Comparison of ENCODE assay signal across 9 cellular contexts in genomic region chr1:157044326-157044725, GRCh38. TPM values are rescaled to one million over a fixed set of nuclear protein-coding genes. Genes with fewer than 3 reads are reported as not detected.
DNase-seq lines count a peak whose midpoint lies in the region; ATAC-seq, FAIRE-seq and TF ChIP-seq lines count a peak whose summit lies in the region.
"Had no signal": no experiment of that assay in that cellular context is flagged by ENCODE, and none has a peak within 500 bp of the region (broad histone marks: within the 10 kb centered on the region; RNA-seq: fewer than 3 reads in every experiment).

No MANE protein-coding gene starts in this region.

- no peaks in the 10 kb centered on the region for H4K20me1 ChIP-seq in endothelial cell of umbilical vein (replicated peaks; ENCODE audit: control insufficient read depth, extremely low read depth, insufficient read depth, low read length)
- H4K20me1 ChIP-seq in OCI-LY7 (ENCODE audit: insufficient read depth, low read length), result no peaks in the 10 kb centered on the region

- CTCF ChIA-PET in endothelial cell of umbilical vein (lab: Charles Lee) (interaction anchor here (0.8 to 1.6 kb wide), 4 partner anchors 9 to 46 kb away, joined by 3 to 8 read pairs (median 5); no protein-coding TSS in a partner anchor), OCI-LY7 (lab: Charles Lee; ENCODE audit: unreplicated experiment) (no interaction called here)

- peaks cover 69% of the 10 kb centered on the region for H3K4me1 Mint-ChIP-seq in neural crest cell

- H3K9me3 ChIP-seq in MG63 (no peaks in the 10 kb centered on the region), endothelial cell of umbilical vein (replicated peaks; ENCODE audit: control insufficient read depth, insufficient read depth, low read length) (no peaks in the 10 kb centered on the region), OCI-LY7 (ENCODE audit: low read length) (no peaks in the 10 kb centered on the region), pancreas (no peaks in the 10 kb centered on the region)

- H3K36me3 Mint-ChIP-seq in neural crest cell (ENCODE audit: low read depth), result no peaks in the 10 kb centered on the region

- H3K9ac ChIP-seq in endothelial cell of umbilical vein (replicated peaks; ENCODE audit: extremely low read depth, insufficient read depth, low read length), result peak overlapping the region; percentile 97

- no peaks in the 10 kb centered on the region for H3K9me3 Mint-ChIP-seq in neural crest cell

- no peak overlapping the region for H2AFZ ChIP-seq in endothelial cell of umbilical vein (ENCODE audit: low read depth, low read length)
- no peak overlapping the region for H2AFZ ChIP-seq in OCI-LY7 (ENCODE audit: low read length)

- H3K4me3 Mint-ChIP-seq in neural crest cell, result peak overlapping the region; percentile 92

- TF ChIP-seq POLR2A in endothelial cell of umbilical vein (IDR thresholded peaks at IDR 0.05; ENCODE audit: low read depth, low read length), result no peak

- H3K36me3 ChIP-seq in MG63 (no peaks in the 10 kb centered on the region; the same call in 1 of the 2 replicates), endothelial cell of umbilical vein (ENCODE audit: control insufficient read depth in 2 of 2, extremely low read depth in 1 of 2, insufficient read depth in 2 of 2, low read length in 2 of 2) (no peaks in the 10 kb centered on the region), OCI-LY7 (ENCODE audit: insufficient read depth, low read length) (no peaks in the 10 kb centered on the region), pancreas (no peaks in the 10 kb centered on the region)

- H3K4me1 ChIP-seq in endothelial cell of umbilical vein (ENCODE audit: control insufficient read depth, extremely low read depth, insufficient read depth, low read length) (peaks cover 35% of the 10 kb centered on the region), OCI-LY7 (ENCODE audit: insufficient read depth, low read length, poor library complexity, severe bottlenecking) (no peaks in the 10 kb centered on the region), pancreas (peaks cover 22 to 31% (median 31%) of the 10 kb centered on the region in 3 donors)

- DNase-seq in AG09309 (ENCODE audit: low read depth) (no peak), MG63 (no peak), endothelial cell of umbilical vein (ENCODE audit: low read depth, low spot score) (no peak), neural crest cell (ENCODE audit: low read depth, low spot score) (no peak), OCI-LY7 (ENCODE audit: low spot score) (no peak), pancreas (no peak), GM03348 (ENCODE audit: low spot score) (no peak), SHP77 (lab: John Stamatoyannopoulos, UW) (no peak)

- H3K9me1 ChIP-seq in endothelial cell of umbilical vein (replicated peaks; ENCODE audit: control insufficient read depth, extremely low read depth, insufficient read depth, low read length), result no peaks in the 10 kb centered on the region

- no peak for ATAC-seq in pancreas

- 30 to 38% methylated on average over 6 of the region's 6 CpGs for WGBS in pancreas, 2 donors

- H3K27me3 Mint-ChIP-seq in neural crest cell (ENCODE audit: low read depth), result no peaks in the 10 kb centered on the region

- H3K79me2 ChIP-seq in endothelial cell of umbilical vein (ENCODE audit: control insufficient read depth, insufficient read depth, low read length), result peaks cover 32% of the 10 kb centered on the region
- H3K79me2 ChIP-seq in OCI-LY7 (ENCODE audit: insufficient read depth, low read depth, low read length), result no peaks in the 10 kb centered on the region

- H3K4me3 ChIP-seq in AG09309 (ENCODE audit: control insufficient read depth, low read depth, low read length) (peak overlapping the region; percentile 76), MG63 (peak overlapping the region; percentile 73), endothelial cell of umbilical vein (replicated peaks in 1 of 3; ENCODE audit: insufficient read depth in 1 of 3, low read depth in 1 of 3, low read length in 3 of 3) (peak overlapping the region; percentile 59 to 99 (median 86)), OCI-LY7 (ENCODE audit: low read depth, low read length, poor library complexity, severe bottlenecking) (no peak overlapping the region), pancreas (peak overlapping the region in 2 of 4 donors; percentile 60 to 70)

- dilution Hi-C loops in endothelial cell of umbilical vein (cut with MboI; ENCODE audit: extremely low pct_ligation_motif_present, low sequenced_read_pairs), result no loop called here

- H3K27ac Mint-ChIP-seq in neural crest cell (ENCODE audit: unreplicated experiment), result peak overlapping the region; percentile 1

- intact Hi-C loops in endothelial cell of umbilical vein (cut with micrococcal nuclease) (loop anchor here (5.0 kb wide), 1 partner anchor 42 kb away; no protein-coding TSS in a partner anchor), OCI-LY7 (cut with micrococcal nuclease; ENCODE audit: unreplicated experiment) (no loop called here), pancreas (cut with DNase I) (no loop called here)

- no peaks in the 10 kb centered on the region for H3K27me3 ChIP-seq in MG63
- H3K27me3 ChIP-seq in endothelial cell of umbilical vein (ENCODE audit: control insufficient read depth in 2 of 2, insufficient read depth in 2 of 2, low read length in 2 of 2), result peaks cover 0 to 4% of the 10 kb centered on the region in 2 experiments
- H3K27me3 ChIP-seq in pancreas, result no peaks in the 10 kb centered on the region

- FAIRE-seq in endothelial cell of umbilical vein (lab: Jason Lieb, UNC) (no peak), pancreas (lab: Jason Lieb, UNC) (no peak)

- no peak overlapping the region for H3K27ac ChIP-seq in endothelial cell of umbilical vein (ENCODE audit: insufficient read depth, low read depth, low read length)
- H3K27ac ChIP-seq in OCI-LY7 (ENCODE audit: low read depth, low read length, poor library complexity, severe bottlenecking), result no peak overlapping the region
- no peak overlapping the region for H3K27ac ChIP-seq in pancreas

- POLR2A ChIA-PET in endothelial cell of umbilical vein (lab: Charles Lee) (no interaction called here), OCI-LY7 (lab: Charles Lee) (interaction anchor here (0.7 kb wide), 1 partner anchor 14 kb away, joined by 3 read pairs; no protein-coding TSS in a partner anchor)

- H3K9me2 ChIP-seq in OCI-LY7 (ENCODE audit: insufficient read depth, low read length), result no peaks in the 10 kb centered on the region

- no peak for TF ChIP-seq CTCF in AG09309 (IDR thresholded peaks at IDR 0.05; ENCODE audit: control insufficient read depth, insufficient read depth, low read depth, low read length, missing control alignments)
- no peak for TF ChIP-seq CTCF in endothelial cell of umbilical vein (IDR thresholded peaks at IDR 0.05; ENCODE audit: extremely low read depth in 1 of 2, insufficient read depth in 1 of 2, low read depth in 1 of 2, low read length in 2 of 2)
- no peak for TF ChIP-seq CTCF in neural crest cell (conservative IDR thresholded peaks at IDR 0.05)
- TF ChIP-seq CTCF in OCI-LY7 (conservative IDR thresholded peaks at IDR 0.05; ENCODE audit: low read length), result no peak
- TF ChIP-seq CTCF in pancreas (IDR thresholded peaks at IDR 0.05), result no peak

- BruUV-seq in endothelial cell of umbilical vein (replicated peaks; lab: Mats Ljungman, UMichigan) (TSS peak; percentile 47), OCI-LY7 (replicated peaks; lab: Mats Ljungman, UMichigan) (no TSS peak)

- H3K4me2 ChIP-seq in endothelial cell of umbilical vein (ENCODE audit: insufficient read depth, low read length) (peak overlapping the region; percentile 99), OCI-LY7 (ENCODE audit: low read length) (no peak overlapping the region)

TF ChIP-seq in endothelial cell of umbilical vein, 7 proteins besides CTCF, POLR2A, EP300 and RAD21 (continues in another document):
- no peak for TF ChIP-seq FOS (IDR thresholded peaks at IDR 0.05; ENCODE audit: borderline replicate concordance, insufficient read depth, low read length)
- TF ChIP-seq JUN (IDR thresholded peaks at IDR 0.05; ENCODE audit: borderline replicate concordance, insufficient read depth, insufficient read length, low read depth), result no peak
- TF ChIP-seq MAX (IDR thresholded peaks at IDR 0.05; ENCODE audit: insufficient read depth, insufficient read length), result no peak
- TF ChIP-seq MYC (IDR thresholded peaks at IDR 0.05; ENCODE audit: low read depth, low read length), result no peak
- no peak for TF ChIP-seq POLR2AphosphoS5 (IDR thresholded peaks at IDR 0.05; ENCODE audit: insufficient read depth, low read depth, low read length)
- TF ChIP-seq EZH2 (IDR thresholded peaks at IDR 0.05; ENCODE audit: borderline replicate concordance, low read depth, low read length, severe bottlenecking), result no peak

RNA-seq across cellular contexts. Expression of gene ARHGEF11, which starts 1.2 kb away (rescaled TPM):
- 15.3 and 31.2 TPM in 2 replicates for total RNA-seq in MG63 (2014; rRNA removed; shearing (Covaris generic); ENCODE audit: low replicate concordance)
- 27.2 and 28.0 TPM in 2 replicates for total RNA-seq in endothelial cell of umbilical vein
- 18.2 and 18.8 TPM in 2 replicates for polyA plus RNA-seq in endothelial cell of umbilical vein
- polyA plus RNA-seq in endothelial cell of umbilical vein (2011; cell fraction: cytosol; rRNA removed), result 15.3 and 17.4 TPM in 2 replicates
- 70.3 and 73.1 TPM in 2 replicates for polyA plus RNA-seq in endothelial cell of umbilical vein (2011; cell fraction: nucleus; rRNA removed)
- 15.9 and 17.3 TPM in 2 replicates for polyA plus RNA-seq in endothelial cell of umbilical vein (2012)
- polyA minus RNA-seq in endothelial cell of umbilical vein, result 48.5 and 50.3 TPM in 2 replicates
- polyA minus RNA-seq in endothelial cell of umbilical vein (2011; cell fraction: cytosol; rRNA and poly(A)+ RNA removed), result 14.8 TPM
- 47.5 and 51.6 TPM in 2 replicates for polyA minus RNA-seq in endothelial cell of umbilical vein (2011; cell fraction: nucleus; rRNA and poly(A)+ RNA removed)
- 51.5 and 52.7 TPM in 2 replicates for total RNA-seq in neural crest cell
- 1.5 and 1.8 TPM in 2 replicates for total RNA-seq in OCI-LY7 (2014; rRNA removed; shearing (Covaris generic))
- 3.4 and 3.8 TPM in 2 replicates for total RNA-seq in OCI-LY7 (2022)
- total RNA-seq in pancreas, result 10 to 100 TPM in 4 of 6 donors, 1 to 10 TPM in 2; 9.1 to 21.0 (median 11.7) TPM
- 10 to 100 TPM; 11.4 to 15.1 TPM for polyA plus RNA-seq in pancreas

RNA-seq across cellular contexts. Expression of gene ETV3L, which starts 55.3 kb away (rescaled TPM):
- total RNA-seq in MG63 (2014; rRNA removed; shearing (Covaris generic); ENCODE audit: low replicate concordance), result not detected in 2 replicates
- total RNA-seq in endothelial cell of umbilical vein (not detected in 2 replicates), neural crest cell (0.19 and 0.23 TPM in 2 replicates), OCI-LY7 (2022) (not detected in 2 replicates), pancreas (not detected)
- polyA plus RNA-seq in endothelial cell of umbilical vein (not detected in 2 replicates), pancreas (under 1 TPM in 1 of 2 donors, not detected in 1; 0.14 TPM)
- not detected in 2 replicates for polyA plus RNA-seq in endothelial cell of umbilical vein (2011; cell fraction: cytosol; rRNA removed)
- not detected in 2 replicates for polyA plus RNA-seq in endothelial cell of umbilical vein (2011; cell fraction: nucleus; rRNA removed)
- not detected in 2 replicates for polyA plus RNA-seq in endothelial cell of umbilical vein (2012)
- not detected in 2 replicates for polyA minus RNA-seq in endothelial cell of umbilical vein
- not detected for polyA minus RNA-seq in endothelial cell of umbilical vein (2011; cell fraction: cytosol; rRNA and poly(A)+ RNA removed)
- not detected in 2 replicates for polyA minus RNA-seq in endothelial cell of umbilical vein (2011; cell fraction: nucleus; rRNA and poly(A)+ RNA removed)
- not detected in 2 replicates for total RNA-seq in OCI-LY7 (2014; rRNA removed; shearing (Covaris generic))
- total RNA-seq: HT1080 had no signal
